In the genomic region with DNA sequence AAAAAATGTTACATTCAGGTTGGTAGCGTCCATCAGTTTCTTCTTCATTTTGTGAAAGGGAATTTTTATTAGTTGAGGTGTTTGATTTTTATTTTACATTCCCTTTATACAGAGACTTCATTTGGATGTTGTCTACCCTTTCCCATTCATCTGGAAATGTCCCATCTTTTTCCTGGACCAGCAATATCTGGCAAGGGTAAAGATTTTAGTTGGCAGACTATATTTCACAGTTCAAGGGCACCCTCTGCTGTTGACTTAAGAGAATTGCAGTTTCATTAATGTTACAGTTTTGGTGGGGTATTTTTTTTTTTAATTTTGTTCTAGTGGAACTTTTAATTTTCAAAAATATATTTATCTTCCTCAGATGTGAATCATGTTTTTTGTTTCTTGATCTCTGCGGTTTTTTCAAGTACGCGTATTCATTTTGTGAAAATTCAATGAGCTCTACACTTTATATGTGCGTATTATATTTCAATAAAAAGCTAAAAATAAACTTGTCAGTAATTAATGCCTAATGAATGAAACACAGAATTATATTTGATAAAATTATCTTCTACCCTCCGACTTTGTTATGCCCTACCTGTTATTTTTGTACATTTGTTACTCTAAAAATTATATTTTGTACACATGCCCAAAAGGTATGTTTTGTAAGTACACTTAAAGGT, we compare ENCODE assay signal across 8 cellular contexts.
A peak's percentile ranks its signal among the peaks of the same experiment; 100 is the strongest.
DNase-seq lines count a peak whose midpoint lies in the region; ATAC-seq and TF ChIP-seq lines count a peak whose summit lies in the region.

No MANE protein-coding gene starts in this region.

- H3K4me1 Mint-ChIP-seq in nephron, result peaks cover 12% of the 10 kb centered on the region

- no peak overlapping the region for H3K27ac ChIP-seq in AG04450 (ENCODE audit: low read depth, low read length)

- H3K27me3 Mint-ChIP-seq in nephron (ENCODE audit: low read depth), result peaks cover 6% of the 10 kb centered on the region

- POLR2A ChIA-PET in AG04450 (lab: Yijun Ruan, JAX), result no interaction called here

- CTCF ChIA-PET in AG04450 (lab: Charles Lee), result interaction anchor here (0.6 to 4.8 kb wide), 43 partner anchors 9 to 821 kb away, joined by 3 to 29 read pairs (median 3); no protein-coding TSS in a partner anchor

- H3K4me3 Mint-ChIP-seq in nephron, result no peak overlapping the region

- H3K27ac Mint-ChIP-seq in nephron, result peak overlapping the region in 1 of 3 experiments; percentile 10

- peaks cover 8% of the 10 kb centered on the region for H3K9me3 Mint-ChIP-seq in nephron

- H3K9me3 ChIP-seq in AG04450 (ENCODE audit: control insufficient read depth, insufficient read depth, low read length), result peaks cover 4% of the 10 kb centered on the region

- no peaks in the 10 kb centered on the region for H3K27me3 ChIP-seq in AG04450 (ENCODE audit: control insufficient read depth, insufficient read depth, low read length)

- H3K4me3 ChIP-seq in AG04450 (ENCODE audit: low read depth, low read length) (no peak overlapping the region), GM12875 (ENCODE audit: low read depth, low read length) (no peak overlapping the region)

- ATAC-seq in GM21717 (IDR thresholded peaks at IDR 0.05; ENCODE audit: unreplicated experiment), result no peak
- ATAC-seq in GM21515 (IDR thresholded peaks at IDR 0.05; ENCODE audit: unreplicated experiment), result no peak

- no peak for DNase-seq in AG04450 (ENCODE audit: low read depth, low spot score)
- DNase-seq in NCI-H774 (lab: John Stamatoyannopoulos, UW), result peak; percentile 5
- peak; percentile 76 for DNase-seq in dermis blood vessel endothelial cell
- DNase-seq in HPDE6-E6E7 (ENCODE audit: extremely low spot score), result no peak

- no peaks in the 10 kb centered on the region for H3K36me3 Mint-ChIP-seq in nephron (ENCODE audit: low read depth)

- peak; percentile 75 for TF ChIP-seq CTCF in AG04450 (IDR thresholded peaks at IDR 0.05; ENCODE audit: low read depth, low read length)
- peak; percentile 32; the same call in 1 of the 2 replicates for TF ChIP-seq CTCF in GM12875 (IDR thresholded peaks at IDR 0.05; ENCODE audit: borderline replicate concordance, insufficient read depth, low read depth, low read length)
- peak; percentile 75 to 88 (median 82) for TF ChIP-seq CTCF in nephron (IDR thresholded peaks at IDR 0.05; ENCODE audit: unreplicated experiment in 3 of 3)

Comparison
In these comparisons a context has a peak if more than half of its experiments do, and no peak if none do; other contexts are left out.
1. DNase-seq: peak in NCI-H774 (single experiment) and dermis blood vessel endothelial cell (single experiment); none in AG04450 (single experiment) and HPDE6-E6E7 (single experiment).
2. CTCF ChIP-seq: peak in every context shown above with its lines; median percentile 82 in nephron; 75 in AG04450; 32 in GM12875.